Comparison of ENCODE assay signal across 1 cellular context in the genomic region with DNA sequence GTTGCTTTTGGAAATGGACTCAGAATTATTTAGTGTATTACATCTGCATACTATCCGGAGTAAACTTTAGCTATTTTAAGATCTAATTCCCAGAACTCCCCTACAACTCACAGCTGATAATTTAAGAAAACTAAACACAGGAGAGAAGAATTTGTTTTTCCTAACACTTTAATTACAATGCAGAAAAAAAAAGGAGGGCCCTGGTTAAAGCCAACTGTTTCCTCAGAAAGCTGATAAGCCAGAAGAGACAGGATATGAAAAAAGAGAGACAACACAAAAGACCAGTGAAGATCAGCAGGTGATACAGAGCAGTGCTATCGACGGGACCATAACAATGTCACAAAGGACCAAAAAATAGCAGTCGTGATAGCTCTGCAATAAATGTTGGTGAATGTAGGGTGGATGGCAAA.
TF ChIP-seq lines count a peak whose summit lies in the region.

No MANE protein-coding gene starts in this region.

TF ChIP-seq in endothelial cell of umbilical vein, 7 proteins besides CTCF, POLR2A, EP300 and RAD21:
- TF ChIP-seq EZH2 (IDR thresholded peaks at IDR 0.05; ENCODE audit: borderline replicate concordance, low read depth, low read length, severe bottlenecking) (no peak), GATA2 (IDR thresholded peaks at IDR 0.05; ENCODE audit: insufficient read depth, insufficient read length, low read depth, low read length) (peak; percentile 12)
TF ChIP-seq in endothelial cell of umbilical vein: peak in this region for 1.
